Comparison of ENCODE assay signal across 13 cellular contexts in the genomic region with DNA sequence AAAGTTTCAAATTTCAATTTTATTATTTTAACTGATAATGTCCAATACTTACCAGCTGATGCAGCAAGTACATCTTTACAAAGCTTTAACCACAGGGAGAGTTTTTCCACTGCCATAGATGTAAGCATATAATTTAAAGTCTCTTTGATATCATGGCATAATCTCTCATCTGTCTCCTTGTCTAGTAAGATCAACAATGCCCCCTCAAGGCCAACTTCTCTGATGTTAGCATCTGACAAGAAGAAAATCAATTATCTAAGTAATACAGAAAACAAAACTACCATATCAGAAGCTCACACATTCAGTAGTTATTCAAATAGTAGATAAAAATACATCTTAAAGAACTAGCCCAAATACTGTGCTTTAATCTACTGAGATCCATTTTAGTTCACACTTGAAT.
DNase-seq lines count a peak whose midpoint lies in the region; ATAC-seq and TF ChIP-seq lines count a peak whose summit lies in the region.
"Had no signal": no experiment of that assay in that cellular context is flagged by ENCODE, and none has a peak within 500 bp of the region (broad histone marks: within the 10 kb centered on the region; RNA-seq: fewer than 3 reads in every experiment).

No MANE protein-coding gene starts in this region.

- no peak overlapping the region for H3K4me3 Mint-ChIP-seq in Calu3 (ENCODE audit: low read depth, unreplicated experiment)
- H3K4me3 Mint-ChIP-seq: nephron had no signal

- no peak overlapping the region for H3K27ac Mint-ChIP-seq in Calu3 (ENCODE audit: unreplicated experiment)
- H3K27ac Mint-ChIP-seq: nephron had no signal

- no peaks in the 10 kb centered on the region for H3K27me3 ChIP-seq in adipocyte (replicated peaks; ENCODE audit: control insufficient read depth, insufficient read depth, low read length)

- in situ Hi-C loops in KBM-7 (cut with MboI; ENCODE audit: low pct_unique_long_range_greater_than_20kb, low sequenced_read_pairs): no loop called here

- H3K9me3 ChIP-seq in adipocyte (ENCODE audit: control insufficient read depth, low read length): peaks cover 3% of the 10 kb centered on the region

- H3K27me3 Mint-ChIP-seq in Calu3 (ENCODE audit: unreplicated experiment): no peaks in the 10 kb centered on the region

- H3K36me3 ChIP-seq in adipocyte (ENCODE audit: control insufficient read depth, insufficient read depth, low read length, severe bottlenecking): peaks cover 47% of the 10 kb centered on the region

- H3K4me3 ChIP-seq in adipocyte (ENCODE audit: low read length): no peak overlapping the region

- ATAC-seq in HG02981 (IDR thresholded peaks at IDR 0.05; ENCODE audit: unreplicated experiment) (no peak), GM21526 (IDR thresholded peaks at IDR 0.05; ENCODE audit: low FRiP score, unreplicated experiment) (no peak)

- no peak overlapping the region for H3K9ac ChIP-seq in adipocyte (ENCODE audit: low read length)

- no peaks in the 10 kb centered on the region for H3K4me1 Mint-ChIP-seq in Calu3 (ENCODE audit: low read depth, unreplicated experiment)

- no TSS peak for BruUV-seq in Calu3 (replicated peaks; lab: Mats Ljungman, UMichigan)

- DNase-seq in Calu3 (peak; percentile 25), KBM-7 (peak; percentile 21), adipocyte (ENCODE audit: low read depth) (peak; percentile 32), kidney glomerular epithelial cell (lab: John Stamatoyannopoulos, UW) (peak; percentile 2), DMS114 treated with DMSO at 0.1 percent for 48 hours (lab: John Stamatoyannopoulos, UW; ENCODE audit: unreplicated experiment) (no peak), NCI-H146 (lab: John Stamatoyannopoulos, UW) (no peak)
- DNase-seq: NCI-H1048; SHP77; stimulated activated CD4-positive, alpha-beta T cell treated with anti-CD3 and anti-CD28 coated beads, Interleukin-1b, Interleukin-23, amount 100 ng/mL, for 48 hours; substantia nigra had no signal

- H3K36me3 Mint-ChIP-seq in Calu3 (ENCODE audit: insufficient read depth, unreplicated experiment): peaks cover 4% of the 10 kb centered on the region

- CTCF ChIA-PET in Calu3 (lab: Charles Lee): interaction anchor here (0.7 to 1.2 kb wide), 3 partner anchors 28 to 1563 kb away, joined by 3 to 4 read pairs (median 3); a partner anchor contains a TSS

- no peaks in the 10 kb centered on the region for H3K4me1 ChIP-seq in adipocyte (ENCODE audit: control insufficient read depth, insufficient read depth, low read length)

- intact Hi-C loops in Calu3 (cut with micrococcal nuclease; ENCODE audit: unreplicated experiment): loop anchor here (10.0 kb wide), 1 partner anchor 121 kb away; a partner anchor contains a TSS

- TF ChIP-seq CTCF in Calu3 (IDR thresholded peaks at IDR 0.05; ENCODE audit: unreplicated experiment): no peak

- no peaks in the 10 kb centered on the region for H3K9me3 Mint-ChIP-seq in Calu3 (ENCODE audit: low read depth, unreplicated experiment)

Comparison
In these comparisons a context has a peak if more than half of its experiments do, and no peak if none do; other contexts are left out.
1. DNase-seq: peak in Calu3 (single experiment), KBM-7 (single experiment), adipocyte (single experiment) and kidney glomerular epithelial cell (single experiment); none in DMS114 treated with DMSO at 0.1 percent for 48 hours (single experiment) and NCI-H146 (single experiment).